Comparison of ENCODE assay signal across 21 cellular contexts in genomic region chr6:129938242-129939020, GRCh38.
"Had no signal": no experiment of that assay in that cellular context is flagged by ENCODE, and none has a peak within 500 bp of the region (broad histone marks: within the 10 kb centered on the region; RNA-seq: fewer than 3 reads in every experiment).

No MANE protein-coding gene starts in this region.

- H3K27me3 ChIP-seq: ovary, upper lobe of left lung had no signal

- H3K4me1 Mint-ChIP-seq: immature natural killer cell, nephron had no signal

- DNase-seq: activated CD4-positive, alpha-beta memory T cell treated with anti-CD3 and anti-CD28 coated beads for 36 hours; activated CD4-positive, alpha-beta T cell treated with anti-CD3 and anti-CD28 coated beads for 4 hours; activated CD4-positive, CD25-positive, alpha-beta regulatory T cell; activated effector memory CD4-positive, alpha-beta T cell treated with Interleukin-2 at 50 U/mL for 16 hours; activated naive CD4-positive, alpha-beta T cell treated with anti-CD3 and anti-CD28 coated beads for 36 hours; activated naive CD8-positive, alpha-beta T cell treated with anti-CD3 and anti-CD28 coated beads, Interleukin-2, amount 10 ng/mL, durations not matched to agents 7 days and 5 days; activated T-cell treated with anti-CD3 and anti-CD28 coated beads, Interleukin-2, amount 50 U/mL, for 72 hours; amygdala; foreskin melanocyte; immature natural killer cell; ovary; psoas muscle; right cardiac atrium; stimulated activated CD4-positive, alpha-beta T cell treated with anti-CD3 and anti-CD28 coated beads, Interleukin-12 subunit alpha, Interleukin-12 subunit beta, amount 100 ng/mL, for 4 hours; stimulated activated CD4-positive, alpha-beta T cell treated with anti-CD3 and anti-CD28 coated beads, Interleukin-4, amount 100 ng/mL, for 4 hours; stimulated activated naive CD8-positive, alpha-beta T cell treated with anti-CD3 and anti-CD28 coated beads, Interleukin-15, Interleukin-2, amounts not matched to agents 100 U/mL and 50 U/mL, for 24 hours; T-helper 17 cell; upper lobe of left lung had no signal

- H3K36me3 Mint-ChIP-seq: activated CD4-positive, alpha-beta memory T cell treated with anti-CD3 and anti-CD28 coated beads for 36 hours; activated naive CD8-positive, alpha-beta T cell treated with anti-CD3 and anti-CD28 coated beads, Interleukin-2, amount 10 ng/mL, durations not matched to agents 7 days and 5 days; immature natural killer cell; memory B cell had no signal

- H3K27ac ChIP-seq: neutrophil, ovary, psoas muscle, upper lobe of left lung had no signal

- H3K4me1 ChIP-seq: psoas muscle had no signal

- H3K9me3 Mint-ChIP-seq: activated CD4-positive, alpha-beta memory T cell treated with anti-CD3 and anti-CD28 coated beads for 36 hours; activated naive CD4-positive, alpha-beta T cell treated with anti-CD3 and anti-CD28 coated beads for 36 hours; activated naive CD8-positive, alpha-beta T cell treated with anti-CD3 and anti-CD28 coated beads, Interleukin-2, amount 10 ng/mL, durations not matched to agents 7 days and 5 days; activated T-cell treated with anti-CD3 and anti-CD28 coated beads, Interleukin-2, amount 50 U/mL, for 72 hours; immature natural killer cell; memory B cell; nephron had no signal

- H3K27ac Mint-ChIP-seq: activated CD4-positive, alpha-beta memory T cell treated with anti-CD3 and anti-CD28 coated beads for 36 hours; activated naive CD4-positive, alpha-beta T cell treated with anti-CD3 and anti-CD28 coated beads for 36 hours; activated naive CD8-positive, alpha-beta T cell treated with anti-CD3 and anti-CD28 coated beads, Interleukin-2, amount 10 ng/mL, durations not matched to agents 7 days and 5 days; activated T-cell treated with anti-CD3 and anti-CD28 coated beads, Interleukin-2, amount 50 U/mL, for 72 hours; immature natural killer cell; memory B cell; nephron; T-helper 17 cell had no signal

- H3K4me3 ChIP-seq: ovary, psoas muscle, upper lobe of left lung had no signal

- H3K4me3 Mint-ChIP-seq: activated CD4-positive, alpha-beta memory T cell treated with anti-CD3 and anti-CD28 coated beads for 36 hours; activated naive CD4-positive, alpha-beta T cell treated with anti-CD3 and anti-CD28 coated beads for 36 hours; activated naive CD8-positive, alpha-beta T cell treated with anti-CD3 and anti-CD28 coated beads, Interleukin-2, amount 10 ng/mL, durations not matched to agents 7 days and 5 days; activated T-cell treated with anti-CD3 and anti-CD28 coated beads, Interleukin-2, amount 50 U/mL, for 72 hours; immature natural killer cell; memory B cell; nephron; T-helper 17 cell had no signal

- ATAC-seq: activated T-cell treated with anti-CD3 and anti-CD28 coated beads, Interleukin-2, amount 50 U/mL, for 72 hours; psoas muscle; right cardiac atrium; stimulated activated naive CD8-positive, alpha-beta T cell treated with anti-CD3 and anti-CD28 coated beads, Interleukin-15, Interleukin-2, amounts not matched to agents 100 U/mL and 50 U/mL, for 24 hours; T-helper 17 cell had no signal

- H3K9me3 ChIP-seq: neutrophil, ovary, psoas muscle, upper lobe of left lung had no signal

- H3K36me3 ChIP-seq: neutrophil, ovary, upper lobe of left lung had no signal
